In genomic region chr4:38911257-38911656, GRCh38 we compare ENCODE assay signal across 20 cellular contexts. TPM values are rescaled to one million over a fixed set of nuclear protein-coding genes. Genes with fewer than 3 reads are reported as not detected.
A peak's percentile ranks its signal among the peaks of the same experiment; 100 is the strongest.
DNase-seq lines count a peak whose midpoint lies in the region; ATAC-seq and TF ChIP-seq lines count a peak whose summit lies in the region.
"Had no signal": no experiment of that assay in that cellular context is flagged by ENCODE, and none has a peak within 500 bp of the region (broad histone marks: within the 10 kb centered on the region; RNA-seq: fewer than 3 reads in every experiment).

No MANE protein-coding gene starts in this region.

- peaks cover 9% of the 10 kb centered on the region for H3K4me1 Mint-ChIP-seq in T-helper 17 cell
- H3K4me1 Mint-ChIP-seq in neural progenitor cell, result no peaks in the 10 kb centered on the region

- H3K27me3 Mint-ChIP-seq in T-helper 17 cell, result peaks cover 8% of the 10 kb centered on the region
- no peaks in the 10 kb centered on the region for H3K27me3 Mint-ChIP-seq in neural progenitor cell (ENCODE audit: insufficient read depth, low read depth)
- H3K27me3 Mint-ChIP-seq: CD4-positive, CD25-positive, alpha-beta regulatory T cell had no signal

- H3K27ac Mint-ChIP-seq in T-helper 17 cell, result peak overlapping the region; percentile 71
- H3K27ac Mint-ChIP-seq in neural progenitor cell, result no peak overlapping the region
- H3K27ac Mint-ChIP-seq: CD4-positive, CD25-positive, alpha-beta regulatory T cell had no signal

- H3K4me1 ChIP-seq in HEK293 (ENCODE audit: control insufficient read depth, insufficient read depth, low read length), result no peaks in the 10 kb centered on the region
- H3K4me1 ChIP-seq in neural progenitor cell, result no peaks in the 10 kb centered on the region
- no peaks in the 10 kb centered on the region for H3K4me1 ChIP-seq in body of pancreas
- H3K4me1 ChIP-seq: A549, SJCRH30 had no signal

- H4K20me1 ChIP-seq in neural progenitor cell (ENCODE audit: low read depth), result no peaks in the 10 kb centered on the region

- H3K27me3 ChIP-seq in neural progenitor cell, result no peaks in the 10 kb centered on the region
- no peaks in the 10 kb centered on the region for H3K27me3 ChIP-seq in body of pancreas
- H3K27me3 ChIP-seq: SJCRH30 had no signal

- H3K9ac ChIP-seq in neural progenitor cell, result no peak overlapping the region

- H3K9me3 Mint-ChIP-seq in neural progenitor cell, result no peaks in the 10 kb centered on the region
- H3K9me3 Mint-ChIP-seq: CD4-positive, CD25-positive, alpha-beta regulatory T cell had no signal

- H3K36me3 Mint-ChIP-seq in T-helper 17 cell (ENCODE audit: low read depth) (no peaks in the 10 kb centered on the region), neural progenitor cell (peaks cover under 1% of the 10 kb centered on the region)

- H3K4me2 ChIP-seq in neural progenitor cell, result no peak overlapping the region
- H3K4me2 ChIP-seq: A549 had no signal

- intact Hi-C loops in body of pancreas (cut with DNase I), result no loop called here

- H3K27ac ChIP-seq in HEK293 (ENCODE audit: extremely low read depth, low read depth, low read length), result no peak overlapping the region
- no peak overlapping the region for H3K27ac ChIP-seq in neural progenitor cell
- H3K27ac ChIP-seq in body of pancreas, result no peak overlapping the region
- H3K27ac ChIP-seq: A549, SJCRH30 had no signal

- H3K36me3 ChIP-seq in HEK293 (ENCODE audit: control insufficient read depth in 2 of 2, insufficient read depth in 1 of 2, low read length in 2 of 2) (peaks cover 0 to 56% of the 10 kb centered on the region in 2 experiments; a peak in 2 of 3 replicates), neural progenitor cell (no peaks in the 10 kb centered on the region), body of pancreas (replicated peaks in 1 of 2; ENCODE audit: insufficient read depth in 1 of 2, low read depth in 2 of 2) (peaks cover 5 to 22% of the 10 kb centered on the region in 2 donors)

- ATAC-seq in T-helper 17 cell (no peak), left lobe of liver (peak; percentile 34), body of pancreas (no peak), HG03025 (IDR thresholded peaks at IDR 0.05; ENCODE audit: low FRiP score, unreplicated experiment) (no peak)
- ATAC-seq: A549, GM12878, Panc1 had no signal

- peak overlapping the region; percentile 34 for H2AFZ ChIP-seq in neural progenitor cell (replicated peaks)

- H3K4me3 Mint-ChIP-seq in T-helper 17 cell, result no peak overlapping the region
- no peak overlapping the region for H3K4me3 Mint-ChIP-seq in neural progenitor cell
- H3K4me3 Mint-ChIP-seq: CD4-positive, CD25-positive, alpha-beta regulatory T cell had no signal

- CTCF ChIA-PET in HEK293 (lab: Yijun Ruan, JAX), result no interaction called here

- WGBS in body of pancreas, 2 donors, result 88 to 97% methylated on average over 4 of the region's 4 CpGs

- no peak for TF ChIP-seq POLR2A in body of pancreas (IDR thresholded peaks at IDR 0.05)

- no peaks in the 10 kb centered on the region for H3K9me3 ChIP-seq in HEK293 (ENCODE audit: control insufficient read depth, insufficient read depth, low read depth, low read length)
- H3K9me3 ChIP-seq in T-helper 17 cell (ENCODE audit: control insufficient read depth, low read length, poor library complexity, severe bottlenecking), result no peaks in the 10 kb centered on the region
- H3K9me3 ChIP-seq in neural progenitor cell (ENCODE audit: low read depth), result no peaks in the 10 kb centered on the region
- no peaks in the 10 kb centered on the region for H3K9me3 ChIP-seq in body of pancreas
- H3K9me3 ChIP-seq: A549, SJCRH30 had no signal

- no peaks in the 10 kb centered on the region for H3F3A ChIP-seq in neural progenitor cell (ENCODE audit: low read depth)

- POLR2A ChIA-PET in HEK293 (lab: Yijun Ruan, JAX), result no interaction called here

- no peaks in the 10 kb centered on the region for H3K79me2 ChIP-seq in neural progenitor cell (ENCODE audit: low read depth)

- no peak for TF ChIP-seq CTCF in HEK293 (tag by site-specific recombination; IDR thresholded peaks at IDR 0.05)
- no peak for TF ChIP-seq CTCF in neural progenitor cell (IDR thresholded peaks at IDR 0.05)
- no peak for TF ChIP-seq CTCF in body of pancreas (IDR thresholded peaks at IDR 0.05)

- no peak overlapping the region for H3K4me3 ChIP-seq in HEK293 (ENCODE audit: low read depth, low read length)
- no peak overlapping the region for H3K4me3 ChIP-seq in neural progenitor cell
- H3K4me3 ChIP-seq in body of pancreas, result no peak overlapping the region
- H3K4me3 ChIP-seq: A549, GM12878, SJCRH30 had no signal

- DNase-seq in T-helper 17 cell (no peak), left lobe of liver (ENCODE audit: low spot score) (no peak), neural progenitor cell (ENCODE audit: low spot score) (no peak), GM03348 (ENCODE audit: low spot score) (no peak), middle frontal gyrus (ENCODE audit: extremely low spot score, low spot score) (no peak), body of pancreas (no peak)
- DNase-seq: CD4-positive, CD25-positive, alpha-beta regulatory T cell; DMS79; IMR-90; MV-4-11; NCI-H1105 treated with DMSO at 0.1 percent for 48 hours; NCI-H2081; NCI-H510A; NK-92 treated with Interleukin-12 subunit alpha and Interleukin-12 subunit beta, amount 100 ng/mL, for 24 hours; SJCRH30 had no signal

TF ChIP-seq in HEK293, 187 proteins besides CTCF, POLR2A, EP300 and RAD21:
- TF ChIP-seq EGR2 (tag by site-specific recombination; IDR thresholded peaks at IDR 0.05; ENCODE audit: low read depth) (0 out of 2 replicates have a peak, but pooled peaks have one; percentile 15), ZBTB21 (tag by site-specific recombination; IDR thresholded peaks at IDR 0.05) (no peak), GLIS1 (tag by site-specific recombination; IDR thresholded peaks at IDR 0.05) (peak; percentile 12; the same call in 1 of the 2 replicates)

RNA-seq across cellular contexts. Expression of gene FAM114A1, which starts 43.7 kb away (rescaled TPM):
- total RNA-seq in T-helper 17 cell (under 1 TPM in 1 of 2 donors, not detected in 1; 0.50 TPM), left lobe of liver (52.6 TPM), neural progenitor cell (ENCODE audit: low replicate concordance) (5.1 and 7.4 TPM in 2 replicates), body of pancreas (10 to 100 TPM; 30.6 to 43.2 TPM)
- total RNA-seq: CD4-positive, CD25-positive, alpha-beta regulatory T cell had no signal

RNA-seq across cellular contexts. Expression of gene TLR6, which starts 54.6 kb away (rescaled TPM):
- total RNA-seq in T-helper 17 cell, result 1 to 10 TPM; 2.8 to 6.4 TPM
- total RNA-seq in left lobe of liver, result 1.5 TPM
- total RNA-seq in neural progenitor cell (ENCODE audit: low replicate concordance), result 0.06 and 0.07 TPM in 2 replicates
- total RNA-seq in body of pancreas, result 1 to 10 TPM in 1 of 2 donors, under 1 TPM in 1; 0.99 to 1.8 TPM
